Comparison of ENCODE assay signal across 14 cellular contexts in genomic region chr12:91620949-91621348, GRCh38.
DNase-seq lines count a peak whose midpoint lies in the region; ATAC-seq and TF ChIP-seq lines count a peak whose summit lies in the region.
"Had no signal": no experiment of that assay in that cellular context is flagged by ENCODE, and none has a peak within 500 bp of the region (broad histone marks: within the 10 kb centered on the region; RNA-seq: fewer than 3 reads in every experiment).

No MANE protein-coding gene starts in this region.

- DNase-seq in activated naive CD4-positive, alpha-beta T cell treated with anti-CD3 and anti-CD28 coated beads, Interleukin-2, amount 10 ng/mL, durations not matched to agents 7 days and 5 days, result no peak
- DNase-seq in astrocyte of the spinal cord (ENCODE audit: low read depth, low spot score), result peak; percentile 3
- DNase-seq in right cardiac atrium, result peak in 2 of 3 donors; percentile 22 to 44
- no peak for DNase-seq in smooth muscle cell (lab: John Stamatoyannopoulos, UW; ENCODE audit: unreplicated experiment)
- DNase-seq in activated CD4-positive, alpha-beta T cell treated with anti-CD3 and anti-CD28 coated beads for 48 hours, result no peak
- DNase-seq in activated T-cell treated with anti-CD3 and anti-CD28 coated beads, Interleukin-2, amount 50 U/mL, for 1 hour, result no peak
- DNase-seq: activated T-cell treated with anti-CD3 and anti-CD28 coated beads, Interleukin-2, amount 50 U/mL, for 24 hours; aorta; DMS79 treated with DMSO at 0.1 percent for 48 hours; NCI-H2081; spleen had no signal

- peak overlapping the region; percentile 60 for H3K27ac Mint-ChIP-seq in activated naive CD4-positive, alpha-beta T cell treated with anti-CD3 and anti-CD28 coated beads, Interleukin-2, amount 50 U/mL, for 24 hours
- no peak overlapping the region for H3K27ac Mint-ChIP-seq in activated naive CD4-positive, alpha-beta T cell treated with anti-CD3 and anti-CD28 coated beads, Interleukin-2, amount 10 ng/mL, durations not matched to agents 7 days and 5 days
- H3K27ac Mint-ChIP-seq: activated T-cell treated with anti-CD3 and anti-CD28 coated beads, Interleukin-2, amount 50 U/mL, for 24 hours had no signal

- H3F3A ChIP-seq in smooth muscle cell (ENCODE audit: low read depth), result no peaks in the 10 kb centered on the region

- H3K27me3 ChIP-seq in right cardiac atrium (ENCODE audit: control insufficient read depth, insufficient read depth) (no peaks in the 10 kb centered on the region), smooth muscle cell (ENCODE audit: low read depth) (no peaks in the 10 kb centered on the region)
- H3K27me3 ChIP-seq: spleen had no signal

- TF ChIP-seq CTCF in astrocyte of the spinal cord (IDR thresholded peaks at IDR 0.05; ENCODE audit: low read depth, low read length) (peak; percentile 6), smooth muscle cell (IDR thresholded peaks at IDR 0.05; ENCODE audit: borderline replicate concordance, insufficient read depth, poor library complexity, severe bottlenecking) (no peak)

- CTCF ChIA-PET in activated naive CD4-positive, alpha-beta T cell treated with anti-CD3 and anti-CD28 coated beads, Interleukin-2, amount 10 ng/mL, durations not matched to agents 7 days and 5 days (lab: Charles Lee), result no interaction called here

- H3K27ac ChIP-seq in right cardiac atrium (ENCODE audit: low read length) (no peak overlapping the region), smooth muscle cell (ENCODE audit: low read depth) (no peak overlapping the region)
- H3K27ac ChIP-seq: epithelial cell of prostate, spleen had no signal

- H3K4me1 Mint-ChIP-seq in activated naive CD4-positive, alpha-beta T cell treated with anti-CD3 and anti-CD28 coated beads, Interleukin-2, amount 50 U/mL, for 24 hours, result peaks cover 14% of the 10 kb centered on the region
- H3K4me1 Mint-ChIP-seq in activated naive CD4-positive, alpha-beta T cell treated with anti-CD3 and anti-CD28 coated beads, Interleukin-2, amount 10 ng/mL, durations not matched to agents 7 days and 5 days, result no peaks in the 10 kb centered on the region

- H3K9ac ChIP-seq in smooth muscle cell (ENCODE audit: low read depth), result no peak overlapping the region

- H4K20me1 ChIP-seq in smooth muscle cell (ENCODE audit: low read depth), result no peaks in the 10 kb centered on the region

- intact Hi-C loops in right cardiac atrium (cut with DNase I), result no loop called here

- no peak overlapping the region for H3K4me2 ChIP-seq in smooth muscle cell

- peak overlapping the region; percentile 42 for H2AFZ ChIP-seq in smooth muscle cell (ENCODE audit: low read depth)

- no peaks in the 10 kb centered on the region for H3K36me3 Mint-ChIP-seq in activated naive CD4-positive, alpha-beta T cell treated with anti-CD3 and anti-CD28 coated beads, Interleukin-2, amount 50 U/mL, for 24 hours
- H3K36me3 Mint-ChIP-seq in activated naive CD4-positive, alpha-beta T cell treated with anti-CD3 and anti-CD28 coated beads, Interleukin-2, amount 10 ng/mL, durations not matched to agents 7 days and 5 days, result no peaks in the 10 kb centered on the region

- 40% methylated on average over 8 of the region's 8 CpGs for WGBS in right cardiac atrium
- 32% methylated on average over 8 of the region's 8 CpGs for WGBS in smooth muscle cell (ENCODE audit: low lambda C conversion rate)

- H3K36me3 ChIP-seq in smooth muscle cell (ENCODE audit: low read depth), result no peaks in the 10 kb centered on the region
- H3K36me3 ChIP-seq: spleen had no signal

- in situ Hi-C loops in astrocyte of the spinal cord (cut with HindIII; ENCODE audit: low sequenced_read_pairs), result no loop called here

- H3K27me3 Mint-ChIP-seq in activated naive CD4-positive, alpha-beta T cell treated with anti-CD3 and anti-CD28 coated beads, Interleukin-2, amount 50 U/mL, for 24 hours, result no peaks in the 10 kb centered on the region
- H3K27me3 Mint-ChIP-seq in activated naive CD4-positive, alpha-beta T cell treated with anti-CD3 and anti-CD28 coated beads, Interleukin-2, amount 10 ng/mL, durations not matched to agents 7 days and 5 days, result no peaks in the 10 kb centered on the region
- H3K27me3 Mint-ChIP-seq: activated T-cell treated with anti-CD3 and anti-CD28 coated beads, Interleukin-2, amount 50 U/mL, for 24 hours had no signal

- ATAC-seq in right cardiac atrium (peak; percentile 72 to 89), GM18909 (IDR thresholded peaks at IDR 0.05; ENCODE audit: poor library complexity, unreplicated experiment) (no peak)

- no peak overlapping the region for H3K4me3 Mint-ChIP-seq in activated naive CD4-positive, alpha-beta T cell treated with anti-CD3 and anti-CD28 coated beads, Interleukin-2, amount 50 U/mL, for 24 hours
- no peak overlapping the region for H3K4me3 Mint-ChIP-seq in activated naive CD4-positive, alpha-beta T cell treated with anti-CD3 and anti-CD28 coated beads, Interleukin-2, amount 10 ng/mL, durations not matched to agents 7 days and 5 days
- H3K4me3 Mint-ChIP-seq: activated T-cell treated with anti-CD3 and anti-CD28 coated beads, Interleukin-2, amount 50 U/mL, for 24 hours had no signal

- peaks cover under 1% of the 10 kb centered on the region for H3K9me3 Mint-ChIP-seq in activated naive CD4-positive, alpha-beta T cell treated with anti-CD3 and anti-CD28 coated beads, Interleukin-2, amount 50 U/mL, for 24 hours
- peaks cover 3% of the 10 kb centered on the region for H3K9me3 Mint-ChIP-seq in activated naive CD4-positive, alpha-beta T cell treated with anti-CD3 and anti-CD28 coated beads, Interleukin-2, amount 10 ng/mL, durations not matched to agents 7 days and 5 days

- H3K9me3 ChIP-seq in right cardiac atrium (ENCODE audit: control insufficient read depth, low read length), result no peaks in the 10 kb centered on the region
- H3K9me3 ChIP-seq in smooth muscle cell (replicated peaks; ENCODE audit: low read depth), result no peaks in the 10 kb centered on the region

- H3K4me1 ChIP-seq in right cardiac atrium (ENCODE audit: control insufficient read depth, insufficient read depth, low read length), result no peaks in the 10 kb centered on the region
- H3K4me1 ChIP-seq in smooth muscle cell (ENCODE audit: low read depth), result peaks cover 3% of the 10 kb centered on the region
- H3K4me1 ChIP-seq: spleen had no signal

- H3K4me3 ChIP-seq in astrocyte of the spinal cord (ENCODE audit: low read depth, low read length) (no peak overlapping the region), right cardiac atrium (ENCODE audit: low read length) (no peak overlapping the region), smooth muscle cell (no peak overlapping the region)
- H3K4me3 ChIP-seq: spleen had no signal

- no peaks in the 10 kb centered on the region for H3K79me2 ChIP-seq in smooth muscle cell (ENCODE audit: low read depth)

Comparison
In these comparisons a context has a peak if more than half of its experiments do, and no peak if none do; other contexts are left out.
1. DNase-seq: peak in astrocyte of the spinal cord (single experiment) and right cardiac atrium (2 of 3); none in activated naive CD4-positive, alpha-beta T cell treated with anti-CD3 and anti-CD28 coated beads, Interleukin-2, amount 10 ng/mL, durations not matched to agents 7 days and 5 days (single experiment), smooth muscle cell (single experiment), activated CD4-positive, alpha-beta T cell treated with anti-CD3 and anti-CD28 coated beads for 48 hours (single experiment) and activated T-cell treated with anti-CD3 and anti-CD28 coated beads, Interleukin-2, amount 50 U/mL, for 1 hour (single experiment).